17 cellular contexts compared by ENCODE assay signal in genomic region chrX:94560930-94561329, GRCh38.
"Had no signal": no experiment of that assay in that cellular context is flagged by ENCODE, and none has a peak within 500 bp of the region (broad histone marks: within the 10 kb centered on the region; RNA-seq: fewer than 3 reads in every experiment).

No MANE protein-coding gene starts in this region.

- H3K36me3 ChIP-seq: heart left ventricle, pancreas, suprapubic skin, thyroid gland, uterus had no signal

- H3K27me3 ChIP-seq: heart left ventricle, pancreas, suprapubic skin, thyroid gland, uterus had no signal

- H3K9me3 ChIP-seq: pancreas, suprapubic skin, thyroid gland, uterus had no signal

- ATAC-seq: heart left ventricle; mucosa of descending colon; naive thymus-derived CD8-positive, alpha-beta T cell; pancreas; right cardiac atrium had no signal

- H3K27ac ChIP-seq: coronary artery, dorsolateral prefrontal cortex, heart left ventricle, pancreas, suprapubic skin, thyroid gland, uterus had no signal

- H3K4me1 ChIP-seq: heart left ventricle, pancreas, suprapubic skin, thyroid gland, uterus had no signal

- H3K4me3 ChIP-seq: coronary artery, dorsolateral prefrontal cortex, heart left ventricle, mucosa of descending colon, pancreas, suprapubic skin, thyroid gland, uterus had no signal

- DNase-seq: dorsolateral prefrontal cortex; effector CD8-positive, alpha-beta T cell; foreskin melanocyte; heart left ventricle; hippocampal formation; mucosa of descending colon; naive thymus-derived CD8-positive, alpha-beta T cell; nucleus accumbens; pancreas; right cardiac atrium; small intestine; stimulated activated CD4-positive, alpha-beta T cell treated with anti-CD3 and anti-CD28 coated beads, Interleukin-12 subunit alpha, Interleukin-12 subunit beta, amount 100 ng/mL, for 4 hours; stimulated activated naive CD4-positive, alpha-beta T cell; thyroid gland; uterus had no signal

- FAIRE-seq: pancreas, small intestine had no signal
